ENCODE assay signal across 16 cellular contexts in the genomic region with DNA sequence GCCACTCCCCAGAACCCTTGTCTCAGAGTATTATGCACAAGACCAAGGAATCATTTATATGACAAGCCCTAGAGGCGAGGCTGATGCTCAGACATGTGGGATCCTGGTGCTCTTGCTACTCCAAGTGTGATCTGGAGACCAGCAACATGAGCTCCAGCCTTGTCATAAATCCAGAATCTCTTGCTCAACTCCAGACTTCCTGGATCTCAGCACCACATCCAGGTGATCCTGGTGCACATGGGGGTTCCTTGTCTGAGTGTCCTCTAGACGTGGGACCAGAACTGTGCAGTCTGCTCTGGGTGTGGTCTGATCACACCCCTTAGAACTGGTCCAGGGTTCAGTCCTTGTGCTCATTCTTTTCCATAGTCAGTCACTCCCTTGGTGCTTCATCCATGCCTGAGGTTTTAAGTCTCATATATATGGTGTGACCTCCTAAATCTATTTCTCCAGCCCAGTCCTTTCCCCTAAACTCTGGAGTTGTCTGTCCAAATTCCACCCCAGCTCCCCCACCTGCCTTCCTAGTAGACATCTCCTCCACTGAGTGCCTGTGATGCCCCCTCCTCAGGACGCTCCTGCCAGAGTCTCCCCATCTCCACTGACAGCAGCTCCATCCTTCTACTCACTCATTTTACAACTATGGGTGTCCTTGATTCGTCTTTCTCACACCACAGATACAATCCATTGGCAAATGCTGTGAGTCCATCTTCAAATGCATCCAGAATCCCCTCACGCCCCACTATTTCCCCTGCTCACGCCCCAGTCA. TPM values are rescaled to one million over a fixed set of nuclear protein-coding genes. Genes with fewer than 3 reads are reported as not detected.
DNase-seq lines count a peak whose midpoint lies in the region; ATAC-seq, FAIRE-seq and TF ChIP-seq lines count a peak whose summit lies in the region.
"Had no signal": no experiment of that assay in that cellular context is flagged by ENCODE, and none has a peak within 500 bp of the region (broad histone marks: within the 10 kb centered on the region; RNA-seq: fewer than 3 reads in every experiment).

No MANE protein-coding gene starts in this region.

- H3K27me3 Mint-ChIP-seq in CD4-positive, alpha-beta T cell: peaks cover 5% of the 10 kb centered on the region
- no peaks in the 10 kb centered on the region for H3K27me3 Mint-ChIP-seq in activated T-cell treated with anti-CD3 and anti-CD28 coated beads, Interleukin-2, amount 50 U/mL, for 4 hours (ENCODE audit: low read depth)
- no peaks in the 10 kb centered on the region for H3K27me3 Mint-ChIP-seq in memory B cell

- intact Hi-C loops in CD4-positive, alpha-beta T cell (cut with DNase I, micrococcal nuclease): loop anchor here in 1 of 2 experiments (2.0 kb wide), 2 partner anchors 19 to 85 kb away; no protein-coding TSS in a partner anchor
- intact Hi-C loops in ascending aorta (cut with DNase I): no loop called here

- H3K9me3 ChIP-seq in CD4-positive, alpha-beta T cell (ENCODE audit: control insufficient read depth, low read length): no peaks in the 10 kb centered on the region
- no peaks in the 10 kb centered on the region for H3K9me3 ChIP-seq in ascending aorta
- H3K9me3 ChIP-seq: BLaER1 treated with 17β-estradiol and CSF1 and Interleukin-3, amounts not matched to agents 10 nM and 100 nM; esophagus squamous epithelium; transverse colon had no signal

- TF ChIP-seq POLR2A in GM12891 (IDR thresholded peaks at IDR 0.05; ENCODE audit: low read depth, low read length): peak; percentile 95

- FAIRE-seq in GM12891 (lab: Jason Lieb, UNC): peak; percentile 26

- H3K27ac ChIP-seq in CD4-positive, alpha-beta T cell (ENCODE audit: low read depth, low read length): no peak overlapping the region
- H3K27ac ChIP-seq in ascending aorta: no peak overlapping the region
- H3K27ac ChIP-seq: BLaER1 treated with 17β-estradiol and CSF1 and Interleukin-3, amounts not matched to agents 10 nM and 100 nM; esophagus squamous epithelium; hepatocyte; transverse colon had no signal

- H3K4me3 ChIP-seq in ascending aorta: no peak overlapping the region
- H3K4me3 ChIP-seq: BLaER1 treated with 17β-estradiol and CSF1 and Interleukin-3, amounts not matched to agents 10 nM and 100 nM; esophagus squamous epithelium; hepatocyte; transverse colon had no signal

- H3K9me3 Mint-ChIP-seq in CD4-positive, alpha-beta T cell: no peaks in the 10 kb centered on the region
- H3K9me3 Mint-ChIP-seq in activated T-cell treated with anti-CD3 and anti-CD28 coated beads, Interleukin-2, amount 50 U/mL, for 4 hours: no peaks in the 10 kb centered on the region
- no peaks in the 10 kb centered on the region for H3K9me3 Mint-ChIP-seq in memory B cell
- H3K9me3 Mint-ChIP-seq: nephron had no signal

- TF ChIP-seq CTCF in CD4-positive, alpha-beta T cell (IDR thresholded peaks at IDR 0.05): no peak
- no peak for TF ChIP-seq CTCF in ascending aorta (IDR thresholded peaks at IDR 0.05)

- peaks cover 60% of the 10 kb centered on the region for H3K4me1 Mint-ChIP-seq in CD4-positive, alpha-beta T cell (ENCODE audit: low read depth)
- peaks cover 53% of the 10 kb centered on the region for H3K4me1 Mint-ChIP-seq in activated T-cell treated with anti-CD3 and anti-CD28 coated beads, Interleukin-2, amount 50 U/mL, for 4 hours (ENCODE audit: low read depth)
- peaks cover 51% of the 10 kb centered on the region for H3K4me1 Mint-ChIP-seq in memory B cell
- H3K4me1 Mint-ChIP-seq: nephron had no signal

- H3K27ac Mint-ChIP-seq in CD4-positive, alpha-beta T cell: peak overlapping the region; percentile 100
- H3K27ac Mint-ChIP-seq in memory B cell: peak overlapping the region; percentile 92
- H3K27ac Mint-ChIP-seq: nephron had no signal

- peaks cover 3% of the 10 kb centered on the region in 2 donors for H3K36me3 ChIP-seq in ascending aorta

- peaks cover 51% of the 10 kb centered on the region for H3K36me3 Mint-ChIP-seq in CD4-positive, alpha-beta T cell (ENCODE audit: low read depth)
- H3K36me3 Mint-ChIP-seq in activated T-cell treated with anti-CD3 and anti-CD28 coated beads, Interleukin-2, amount 50 U/mL, for 4 hours (ENCODE audit: insufficient read depth): peaks cover 36% of the 10 kb centered on the region
- H3K36me3 Mint-ChIP-seq in memory B cell: peaks cover 34% of the 10 kb centered on the region

- no peak for DNase-seq in CD4-positive, alpha-beta T cell
- DNase-seq in GM12891 (ENCODE audit: insufficient read length, low spot score) (no peak), memory B cell (ENCODE audit: low spot score in 2 of 2) (no peak), NCI-H2196 treated with DMSO at 0.1 percent for 48 hours (lab: John Stamatoyannopoulos, UW; ENCODE audit: unreplicated experiment) (no peak), ascending aorta (ENCODE audit: low spot score in 2 of 2) (no peak)
- no peak for DNase-seq in activated T-cell treated with anti-CD3 and anti-CD28 coated beads, Interleukin-2, amount 50 U/mL, for 4 hours
- DNase-seq: dermis blood vessel endothelial cell, EL, esophagus squamous epithelium, left ventricle myocardium superior, NCI-H2081 treated with DMSO at 0.1 percent for 48 hours, transverse colon had no signal

- peak; percentile 17 for ATAC-seq in CD4-positive, alpha-beta T cell (ENCODE audit: poor library complexity)
- peak; percentile 6 to 7 for ATAC-seq in activated T-cell treated with anti-CD3 and anti-CD28 coated beads, Interleukin-2, amount 50 U/mL, for 4 hours
- ATAC-seq in memory B cell (ENCODE audit: low read depth): peak; percentile 14
- ATAC-seq in GM18861 (IDR thresholded peaks at IDR 0.05; ENCODE audit: unreplicated experiment): no peak
- ATAC-seq: left ventricle myocardium superior had no signal

- H3K4me1 ChIP-seq in ascending aorta: peaks cover 0 to 5% of the 10 kb centered on the region in 2 donors

- POLR2A ChIA-PET in CD4-positive, alpha-beta T cell (lab: Charles Lee): interaction anchor here (1.1 to 5.2 kb wide), 8 partner anchors 14 to 155 kb away, joined by 3 to 52 read pairs (median 12); partner anchors contain the start of gene HLA-C

- H3K4me3 Mint-ChIP-seq in CD4-positive, alpha-beta T cell: peak overlapping the region; percentile 68
- peak overlapping the region; percentile 96 for H3K4me3 Mint-ChIP-seq in activated T-cell treated with anti-CD3 and anti-CD28 coated beads, Interleukin-2, amount 50 U/mL, for 4 hours
- peak overlapping the region; percentile 79 for H3K4me3 Mint-ChIP-seq in memory B cell
- H3K4me3 Mint-ChIP-seq: nephron had no signal

- no peaks in the 10 kb centered on the region for H3K27me3 ChIP-seq in CD4-positive, alpha-beta T cell (ENCODE audit: control insufficient read depth, insufficient read depth, low read length)
- no peaks in the 10 kb centered on the region for H3K27me3 ChIP-seq in ascending aorta
- H3K27me3 ChIP-seq: BLaER1 treated with 17β-estradiol and CSF1 and Interleukin-3, amounts not matched to agents 10 nM and 100 nM; esophagus squamous epithelium; hepatocyte; transverse colon had no signal

- CTCF ChIA-PET in CD4-positive, alpha-beta T cell (lab: Charles Lee): interaction anchor here (0.6 kb wide), 1 partner anchor 1603 kb away, joined by 3 read pairs; no protein-coding TSS in a partner anchor

TF ChIP-seq in GM12891, 5 proteins besides CTCF, POLR2A, EP300 and RAD21:
- peak; percentile 94 for TF ChIP-seq POLR2AphosphoS5 (IDR thresholded peaks at IDR 0.05; ENCODE audit: low read depth, low read length)
- no peak for TF ChIP-seq SPI1 (IDR thresholded peaks at IDR 0.05; ENCODE audit: low read depth, low read length)
- TF ChIP-seq TAF1 (IDR thresholded peaks at IDR 0.05; ENCODE audit: low read depth, low read length): peak; percentile 60; the same call in 1 of the 2 replicates
- TF ChIP-seq POU2F2 (IDR thresholded peaks at IDR 0.05; ENCODE audit: low read depth, low read length): peak; percentile 87
- TF ChIP-seq PAX5 (IDR thresholded peaks at IDR 0.05; ENCODE audit: insufficient read depth, low read length, severe bottlenecking): no peak

RNA-seq across cellular contexts. Expression of gene HLA-B, which starts 5.1 kb away (rescaled TPM):
- total RNA-seq in CD4-positive, alpha-beta T cell: 1,000 to 10,000 TPM; 6,758 to 7,013 TPM
- 3,160 TPM for polyA plus RNA-seq in GM12891 (2012; ENCODE audit: low read depth, missing spikeins)
- 1,000 to 10,000 TPM; 3,478 to 5,156 (median 4,066) TPM for total RNA-seq in activated T-cell treated with anti-CD3 and anti-CD28 coated beads, Interleukin-2, amount 50 U/mL, for 4 hours
- 1,833 TPM for total RNA-seq in ascending aorta

RNA-seq across cellular contexts. Expression of gene MICA, which starts 51.5 kb away (rescaled TPM):
- total RNA-seq in CD4-positive, alpha-beta T cell: 10 to 100 TPM; 10.6 to 14.0 TPM
- 5.0 TPM for polyA plus RNA-seq in GM12891 (2012; ENCODE audit: low read depth, missing spikeins)
- total RNA-seq in activated T-cell treated with anti-CD3 and anti-CD28 coated beads, Interleukin-2, amount 50 U/mL, for 4 hours: 1 to 10 TPM; 4.0 to 6.4 (median 4.7) TPM
- 19.2 TPM for total RNA-seq in ascending aorta
